17 cellular contexts compared by ENCODE assay signal in genomic region chr2:53028746-53029423, GRCh38.
DNase-seq lines count a peak whose midpoint lies in the region; ATAC-seq and TF ChIP-seq lines count a peak whose summit lies in the region.
"Had no signal": no experiment of that assay in that cellular context is flagged by ENCODE, and none has a peak within 500 bp of the region (broad histone marks: within the 10 kb centered on the region; RNA-seq: fewer than 3 reads in every experiment).

No MANE protein-coding gene starts in this region.

- CTCF ChIA-PET in MCF 10A (lab: Yijun Ruan, JAX) (no interaction called here), WTC11 (lab: Charles Lee) (no interaction called here)
- CTCF ChIA-PET in CD8-positive, alpha-beta T cell (lab: Charles Lee): no interaction called here

- H3K9ac ChIP-seq in neural progenitor cell: no peak overlapping the region

- H3K9me3 ChIP-seq in breast epithelium: no peaks in the 10 kb centered on the region
- H3K9me3 ChIP-seq in neural progenitor cell (ENCODE audit: low read depth): no peaks in the 10 kb centered on the region
- no peaks in the 10 kb centered on the region for H3K9me3 ChIP-seq in SJCRH30 (replicated peaks)
- no peaks in the 10 kb centered on the region for H3K9me3 ChIP-seq in CD8-positive, alpha-beta T cell (ENCODE audit: low read length)
- H3K9me3 ChIP-seq in transverse colon: no peaks in the 10 kb centered on the region

- ATAC-seq in WTC11: no peak
- ATAC-seq in CD8-positive, alpha-beta T cell: no peak

- intact Hi-C loops in MCF 10A (cut with micrococcal nuclease) (no loop called here), breast epithelium (cut with DNase I; ENCODE audit: low total_unique reads) (no loop called here), transverse colon (cut with DNase I; ENCODE audit: low total_unique reads) (no loop called here)
- intact Hi-C loops in CD8-positive, alpha-beta T cell (cut with DNase I, micrococcal nuclease): no loop called here

- no peak for DNase-seq in MCF 10A (ENCODE audit: unreplicated experiment)
- DNase-seq in breast epithelium (ENCODE audit: low spot score in 2 of 2): no peak
- no peak for DNase-seq in WTC11 (ENCODE audit: low spot score)
- DNase-seq in neural progenitor cell (ENCODE audit: low spot score): no peak
- DNase-seq in SJCRH30: no peak
- no peak for DNase-seq in CD8-positive, alpha-beta T cell
- DNase-seq in activated CD4-positive, alpha-beta T cell treated with anti-CD3 and anti-CD28 coated beads, Interleukin-2, amount 50 U/mL, for 48 hours: no peak
- DNase-seq in transverse colon: no peak
- DNase-seq: C1 segment of cervical spinal cord, H7, Karpas-422, NCI-H1417, NCI-H2029 treated with DMSO at 0.1 percent for 48 hours, NCI-H2227 treated with DMSO at 0.1 percent for 48 hours, NCI-H524 treated with DMSO at 0.1 percent for 48 hours had no signal

- H3F3A ChIP-seq in neural progenitor cell (ENCODE audit: low read depth): no peaks in the 10 kb centered on the region

- H3K27ac ChIP-seq in breast epithelium (no peak overlapping the region), neural progenitor cell (no peak overlapping the region), SJCRH30 (no peak overlapping the region), transverse colon (no peak overlapping the region)
- no peak overlapping the region for H3K27ac ChIP-seq in CD8-positive, alpha-beta T cell (ENCODE audit: low read depth, low read length)
- H3K27ac ChIP-seq: 22Rv1, SK-N-MC had no signal

- POLR2A ChIA-PET in MCF 10A (lab: Yijun Ruan, JAX): no interaction called here
- POLR2A ChIA-PET in WTC11 (lab: Charles Lee): no interaction called here
- POLR2A ChIA-PET in CD8-positive, alpha-beta T cell (lab: Charles Lee): no interaction called here

- H3K4me3 Mint-ChIP-seq in MCF 10A (ENCODE audit: unreplicated experiment) (no peak overlapping the region), WTC11 (no peak overlapping the region), neural progenitor cell (no peak overlapping the region)
- no peak overlapping the region for H3K4me3 Mint-ChIP-seq in CD8-positive, alpha-beta T cell

- no peak overlapping the region for H3K4me2 ChIP-seq in neural progenitor cell

- H3K36me3 ChIP-seq in breast epithelium (no peaks in the 10 kb centered on the region), neural progenitor cell (no peaks in the 10 kb centered on the region), SJCRH30 (no peaks in the 10 kb centered on the region), transverse colon (no peaks in the 10 kb centered on the region)
- H3K36me3 ChIP-seq in CD8-positive, alpha-beta T cell (ENCODE audit: insufficient read depth, low read length): no peaks in the 10 kb centered on the region

- no peaks in the 10 kb centered on the region for H3K9me3 Mint-ChIP-seq in MCF 10A (ENCODE audit: unreplicated experiment)
- no peaks in the 10 kb centered on the region for H3K9me3 Mint-ChIP-seq in WTC11
- no peaks in the 10 kb centered on the region for H3K9me3 Mint-ChIP-seq in neural progenitor cell
- H3K9me3 Mint-ChIP-seq in CD8-positive, alpha-beta T cell: peaks cover 2% of the 10 kb centered on the region

- H3K4me3 ChIP-seq in breast epithelium (no peak overlapping the region), neural progenitor cell (no peak overlapping the region), SJCRH30 (no peak overlapping the region), transverse colon (no peak overlapping the region)
- no peak overlapping the region for H3K4me3 ChIP-seq in CD8-positive, alpha-beta T cell (ENCODE audit: low read depth, low read length)
- H3K4me3 ChIP-seq: SK-N-MC had no signal

- H3K27me3 Mint-ChIP-seq in MCF 10A (ENCODE audit: insufficient read depth, unreplicated experiment) (no peaks in the 10 kb centered on the region), WTC11 (ENCODE audit: low read depth) (peaks cover 10% of the 10 kb centered on the region; the same call in 1 of the 2 replicates), neural progenitor cell (ENCODE audit: insufficient read depth, low read depth) (no peaks in the 10 kb centered on the region)
- no peaks in the 10 kb centered on the region for H3K27me3 Mint-ChIP-seq in CD8-positive, alpha-beta T cell (ENCODE audit: low read depth)

- no TSS peak for BruUV-seq in MCF 10A (replicated peaks; lab: Mats Ljungman, UMichigan)

- no peak overlapping the region for H2AFZ ChIP-seq in neural progenitor cell (replicated peaks)

- no peaks in the 10 kb centered on the region for H3K79me2 ChIP-seq in neural progenitor cell (ENCODE audit: low read depth)

- TF ChIP-seq CTCF in MCF 10A (IDR thresholded peaks at IDR 0.05; ENCODE audit: unreplicated experiment) (no peak), breast epithelium (IDR thresholded peaks at IDR 0.05) (no peak), WTC11 (IDR thresholded peaks at IDR 0.05) (0 out of 2 replicates have a peak, but pooled peaks have one; percentile 19), neural progenitor cell (IDR thresholded peaks at IDR 0.05) (peak; percentile 13), transverse colon (IDR thresholded peaks at IDR 0.05) (no peak)
- no peak for TF ChIP-seq CTCF in CD8-positive, alpha-beta T cell (IDR thresholded peaks at IDR 0.05)

- in situ Hi-C loops in transverse colon (cut with MboI; ENCODE audit: low pct_ligation_motif_present in 1 of 4, low pct_unique_long_range_greater_than_20kb in 1 of 4, low sequenced_read_pairs in 3 of 4): no loop called here

- peak overlapping the region; percentile 32 for H3K27ac Mint-ChIP-seq in MCF 10A (ENCODE audit: low read depth, unreplicated experiment)
- no peak overlapping the region for H3K27ac Mint-ChIP-seq in WTC11
- H3K27ac Mint-ChIP-seq in neural progenitor cell: no peak overlapping the region
- H3K27ac Mint-ChIP-seq in CD8-positive, alpha-beta T cell: no peak overlapping the region

- H3K36me3 Mint-ChIP-seq in MCF 10A (ENCODE audit: insufficient read depth, unreplicated experiment) (no peaks in the 10 kb centered on the region), WTC11 (no peaks in the 10 kb centered on the region), neural progenitor cell (no peaks in the 10 kb centered on the region)
- no peaks in the 10 kb centered on the region for H3K36me3 Mint-ChIP-seq in CD8-positive, alpha-beta T cell

- TF ChIP-seq POLR2A in breast epithelium (IDR thresholded peaks at IDR 0.05) (no peak), transverse colon (IDR thresholded peaks at IDR 0.05) (no peak)

- H3K27me3 ChIP-seq in breast epithelium (no peaks in the 10 kb centered on the region), neural progenitor cell (no peaks in the 10 kb centered on the region), SJCRH30 (no peaks in the 10 kb centered on the region; the same call in 1 of the 2 replicates), transverse colon (no peaks in the 10 kb centered on the region)
- no peaks in the 10 kb centered on the region for H3K27me3 ChIP-seq in CD8-positive, alpha-beta T cell (ENCODE audit: insufficient read depth, low read length)

- H4K20me1 ChIP-seq in neural progenitor cell (ENCODE audit: low read depth): no peaks in the 10 kb centered on the region

- H3K4me1 ChIP-seq in breast epithelium (no peaks in the 10 kb centered on the region), neural progenitor cell (no peaks in the 10 kb centered on the region), SJCRH30 (peaks cover 12% of the 10 kb centered on the region), transverse colon (no peaks in the 10 kb centered on the region)
- H3K4me1 ChIP-seq in CD8-positive, alpha-beta T cell (ENCODE audit: insufficient read depth, low read length): no peaks in the 10 kb centered on the region

- WGBS in transverse colon (ENCODE audit: low coverage in 1 of 2), 2 donors: 84 to 86% methylated on average over 5 to 6 of the region's 6 CpGs

- H3K4me1 Mint-ChIP-seq in MCF 10A (ENCODE audit: insufficient read depth, unreplicated experiment): peaks cover 14% of the 10 kb centered on the region
- H3K4me1 Mint-ChIP-seq in WTC11: peaks cover 5% of the 10 kb centered on the region; the same call in 1 of the 2 replicates
- H3K4me1 Mint-ChIP-seq in neural progenitor cell: no peaks in the 10 kb centered on the region
- no peaks in the 10 kb centered on the region for H3K4me1 Mint-ChIP-seq in CD8-positive, alpha-beta T cell (ENCODE audit: low read depth)

- no peak for TF ChIP-seq EP300 in transverse colon (IDR thresholded peaks at IDR 0.05; ENCODE audit: low read depth)

TF ChIP-seq in WTC11, 78 proteins besides CTCF, POLR2A, EP300 and RAD21:
- TF ChIP-seq USF2 (CRISPR knock-in tag; IDR thresholded peaks at IDR 0.05) (no peak), ZNF423 (CRISPR knock-in tag; IDR thresholded peaks at IDR 0.05) (no peak), SOX15 (CRISPR knock-in tag; IDR thresholded peaks at IDR 0.05) (no peak), RORB (CRISPR knock-in tag; IDR thresholded peaks at IDR 0.05) (no peak), JAZF1 (CRISPR knock-in tag; IDR thresholded peaks at IDR 0.05) (no peak), ZNF317 (CRISPR knock-in tag; IDR thresholded peaks at IDR 0.05; ENCODE audit: borderline replicate concordance, low read depth) (no peak), CDX4 (CRISPR knock-in tag; IDR thresholded peaks at IDR 0.05; ENCODE audit: borderline replicate concordance) (no peak), SP1 (CRISPR knock-in tag; conservative IDR thresholded peaks at IDR 0.05) (no peak), ZNF121 (CRISPR knock-in tag; IDR thresholded peaks at IDR 0.05) (no peak), ZNF138 (CRISPR knock-in tag; conservative IDR thresholded peaks at IDR 0.05) (no peak)
TF ChIP-seq in WTC11: peak in this region for 0.

Comparison
In these comparisons a context has a peak if more than half of its experiments do, and no peak if none do; other contexts are left out.
1. CTCF ChIP-seq: peak in WTC11 (single experiment) and neural progenitor cell (single experiment); none in MCF 10A (single experiment), breast epithelium (0 of 3), CD8-positive, alpha-beta T cell (single experiment) and transverse colon (0 of 5).